8 cellular contexts compared by ENCODE assay signal in genomic region chr16:87487361-87487924, GRCh38. TPM values are rescaled to one million over a fixed set of nuclear protein-coding genes. Genes with fewer than 3 reads are reported as not detected.
DNase-seq lines count a peak whose midpoint lies in the region; TF ChIP-seq lines count a peak whose summit lies in the region.

No MANE protein-coding gene starts in this region.

- no peaks in the 10 kb centered on the region for H3K9me3 Mint-ChIP-seq in endodermal cell
- no peaks in the 10 kb centered on the region for H3K9me3 Mint-ChIP-seq in nephron

- H3K9me3 ChIP-seq in endodermal cell (ENCODE audit: control insufficient read depth, low read length) (no peaks in the 10 kb centered on the region), BE2C (no peaks in the 10 kb centered on the region), Karpas-422 (ENCODE audit: low read length) (no peaks in the 10 kb centered on the region)

- H3K27ac Mint-ChIP-seq in endodermal cell (peak overlapping the region; percentile 28), nephron (peak overlapping the region; percentile 50 to 87 (median 62))

- H3K27me3 Mint-ChIP-seq in endodermal cell (ENCODE audit: insufficient read depth) (no peaks in the 10 kb centered on the region), nephron (ENCODE audit: low read depth) (no peaks in the 10 kb centered on the region)

- in situ Hi-C loops in GM13976 (cut with MboI; ENCODE audit: low sequenced_read_pairs, unreplicated experiment): no loop called here

- no peaks in the 10 kb centered on the region for H3K9me2 ChIP-seq in Karpas-422 (replicated peaks; ENCODE audit: insufficient read depth, low read length)

- H3K4me3 ChIP-seq in endodermal cell (ENCODE audit: low read length): no peak overlapping the region
- no peak overlapping the region for H3K4me3 ChIP-seq in BE2C (ENCODE audit: low read depth, low read length)
- no peak overlapping the region for H3K4me3 ChIP-seq in Karpas-422 (ENCODE audit: low read length)

- no peak overlapping the region for H3K27ac ChIP-seq in endodermal cell (ENCODE audit: low read depth, low read length)
- H3K27ac ChIP-seq in Karpas-422 (ENCODE audit: low read length): no peak overlapping the region

- H3K4me2 ChIP-seq in Karpas-422 (ENCODE audit: low read depth, low read length, poor library complexity, severe bottlenecking): no peak overlapping the region

- H4K20me1 ChIP-seq in Karpas-422 (ENCODE audit: insufficient read depth, low read depth, low read length): no peaks in the 10 kb centered on the region

- H3K9ac ChIP-seq in endodermal cell (ENCODE audit: extremely low read depth, low read length, poor library complexity, severe bottlenecking) (no peak overlapping the region), Karpas-422 (ENCODE audit: low read length) (no peak overlapping the region)

- peaks cover 4% of the 10 kb centered on the region for H3K36me3 ChIP-seq in endodermal cell (ENCODE audit: control insufficient read depth, insufficient read depth, low read length)
- peaks cover 8% of the 10 kb centered on the region for H3K36me3 ChIP-seq in BE2C
- no peaks in the 10 kb centered on the region for H3K36me3 ChIP-seq in Karpas-422 (ENCODE audit: insufficient read depth, low read length)

- no peak for TF ChIP-seq CTCF in endodermal cell (conservative IDR thresholded peaks at IDR 0.05)
- no peak for TF ChIP-seq CTCF in nephron (IDR thresholded peaks at IDR 0.05; ENCODE audit: unreplicated experiment in 3 of 3)
- no peak for TF ChIP-seq CTCF in BE2C (IDR thresholded peaks at IDR 0.05; ENCODE audit: low read depth, low read length)
- no peak for TF ChIP-seq CTCF in GM13976 (IDR thresholded peaks at IDR 0.05; ENCODE audit: borderline replicate concordance, control extremely low read depth, extremely low read depth, insufficient read depth, missing control alignments)

- H3K4me1 ChIP-seq in endodermal cell (ENCODE audit: control insufficient read depth, insufficient read depth, low read length) (peaks cover 6% of the 10 kb centered on the region), BE2C (peaks cover 20% of the 10 kb centered on the region), Karpas-422 (ENCODE audit: low read length) (no peaks in the 10 kb centered on the region)

- H3K4me3 Mint-ChIP-seq in endodermal cell (peak overlapping the region; percentile 24), nephron (peak overlapping the region; percentile 53 to 72 (median 65))

- H3K79me2 ChIP-seq in Karpas-422 (ENCODE audit: low read length): no peaks in the 10 kb centered on the region

- peaks cover 4% of the 10 kb centered on the region for H3K36me3 Mint-ChIP-seq in endodermal cell (ENCODE audit: low read depth)
- H3K36me3 Mint-ChIP-seq in nephron (ENCODE audit: low read depth): peaks cover 7% of the 10 kb centered on the region

- DNase-seq in GM03348 (ENCODE audit: low spot score) (peak; percentile 50), NCI-H345 treated with DMSO at 0.1 percent for 48 hours (lab: John Stamatoyannopoulos, UW; ENCODE audit: unreplicated experiment) (peak; percentile 30), endodermal cell (peak; percentile 85), inferior parietal cortex (ENCODE audit: extremely low spot score) (no peak), BE2C (no peak), GM13976 (ENCODE audit: low spot score) (no peak), Karpas-422 (no peak)

- WGBS in endodermal cell (ENCODE audit: insufficient coverage in 1 of 2, insufficient read length in 1 of 2), 2 experiments: 79% methylated on average over 19 to 24 of the region's 24 CpGs

- H3K4me1 Mint-ChIP-seq in endodermal cell (peaks cover 39% of the 10 kb centered on the region), nephron (peaks cover 80% of the 10 kb centered on the region)

- no peak overlapping the region for H2AFZ ChIP-seq in Karpas-422 (ENCODE audit: low read length)

- H3K27me3 ChIP-seq in endodermal cell (ENCODE audit: control insufficient read depth, insufficient read depth, low read length, poor library complexity, severe bottlenecking): no peaks in the 10 kb centered on the region
- no peaks in the 10 kb centered on the region for H3K27me3 ChIP-seq in BE2C
- H3K27me3 ChIP-seq in Karpas-422 (ENCODE audit: low read length): no peaks in the 10 kb centered on the region

RNA-seq across cellular contexts. Expression of gene ZCCHC14, which starts 5.4 kb away (rescaled TPM):
- total RNA-seq in endodermal cell: 10 to 100 TPM; 27.3 to 33.7 TPM
- polyA plus RNA-seq in endodermal cell (2013, experiment 1 of 2): 32.5 TPM
- 30.0 TPM for polyA plus RNA-seq in endodermal cell (2013, experiment 2 of 2)
- polyA plus RNA-seq in BE2C (2012; ENCODE audit: insufficient read depth, insufficient read length, low read depth): 25.0 TPM
- not detected in 2 replicates for total RNA-seq in Karpas-422 (2014; rRNA removed; shearing (Covaris generic); ENCODE audit: low replicate concordance)

Comparison
In these comparisons a context has a peak if more than half of its experiments do, and no peak if none do; other contexts are left out.
1. DNase-seq: peak in GM03348 (single experiment), NCI-H345 treated with DMSO at 0.1 percent for 48 hours (single experiment) and endodermal cell (single experiment); none in inferior parietal cortex (single experiment), BE2C (single experiment), GM13976 (single experiment) and Karpas-422 (single experiment).
2. RNA of gene ZCCHC14, which starts 5.4 kb away (total RNA-seq): 27.3 to 33.7 TPM in endodermal cell; not detected in Karpas-422; every median in the first group is over 10 times any median in the second.